Comparison of ENCODE assay signal across 20 cellular contexts in the genomic region with DNA sequence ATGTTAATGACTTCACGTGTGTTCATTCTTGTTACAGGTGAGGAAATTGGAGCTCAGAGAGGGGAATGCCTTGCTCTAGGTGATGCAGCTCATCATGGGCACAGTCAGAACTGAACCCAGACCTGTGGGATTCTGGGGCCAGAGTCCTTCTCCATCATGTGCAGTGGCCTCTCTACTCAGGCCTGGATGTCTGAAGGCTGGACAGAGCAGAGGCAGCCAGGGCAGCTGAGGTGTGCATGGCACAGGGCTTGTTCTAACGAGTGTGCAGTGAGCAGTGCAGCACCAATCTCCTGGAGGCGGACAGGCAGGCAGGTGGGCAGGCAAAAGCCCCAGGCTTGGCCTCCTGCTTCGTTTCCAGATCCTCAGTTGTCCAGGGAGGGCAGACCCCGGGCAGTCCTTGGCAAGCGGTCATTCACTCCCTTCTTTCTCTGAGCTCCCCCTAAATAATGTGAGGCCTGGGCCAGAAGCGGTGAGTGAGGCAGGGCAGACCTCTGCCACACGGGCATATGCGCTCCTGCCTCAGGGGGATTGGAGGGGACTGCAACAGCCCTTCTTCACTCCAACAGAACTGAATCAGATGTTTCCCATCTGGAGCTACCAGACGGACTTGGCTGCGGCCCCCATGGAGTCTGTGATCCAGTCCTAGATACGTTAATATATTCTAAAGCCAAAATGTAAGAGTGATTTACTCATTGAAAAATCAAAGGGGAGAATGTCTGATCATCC.
DNase-seq lines count a peak whose midpoint lies in the region; ATAC-seq and TF ChIP-seq lines count a peak whose summit lies in the region.
"Had no signal": no experiment of that assay in that cellular context is flagged by ENCODE, and none has a peak within 500 bp of the region (broad histone marks: within the 10 kb centered on the region; RNA-seq: fewer than 3 reads in every experiment).

No MANE protein-coding gene starts in this region.

- H3K4me3 ChIP-seq in BE2C (ENCODE audit: low read depth, low read length) = no peak overlapping the region
- H3K4me3 ChIP-seq: GM12878, GM23248, PC-9, SJCRH30 had no signal

- ATAC-seq in left lobe of liver = no peak
- no peak for ATAC-seq in HG02571 (IDR thresholded peaks at IDR 0.05; ENCODE audit: unreplicated experiment)
- ATAC-seq in HG03045 (IDR thresholded peaks at IDR 0.05; ENCODE audit: unreplicated experiment) = no peak
- ATAC-seq: GM12878, HCT116 had no signal

- H3K36me3 ChIP-seq in BE2C = no peaks in the 10 kb centered on the region
- H3K36me3 ChIP-seq: SJCRH30 had no signal

- no peaks in the 10 kb centered on the region; the same call in 1 of the 2 replicates for H3K4me1 ChIP-seq in BE2C
- H3K4me1 ChIP-seq: Caco-2 had no signal

- DNase-seq in BE2C (peak; percentile 49), NCI-H1694 treated with DMSO at 0.1 percent for 48 hours (lab: John Stamatoyannopoulos, UW) (peak; percentile 50), left lobe of liver (ENCODE audit: low spot score) (peak; percentile 5), kidney glomerular epithelial cell (lab: John Stamatoyannopoulos, UW) (no peak), NAMALWA (ENCODE audit: low spot score) (no peak)
- peak; percentile 7 for DNase-seq in activated CD8-positive, alpha-beta memory T cell treated with anti-CD3 and anti-CD28 coated beads, Interleukin-2, amount 50 U/mL, for 48 hours
- DNase-seq: Caco-2; CD4-positive, alpha-beta T cell; GM23248; NCI-H1105; NCI-H187; NCI-H2107; NCI-H226; NCI-H526; PC-9 had no signal

- no peaks in the 10 kb centered on the region for H3K9me3 ChIP-seq in BE2C
- H3K9me3 ChIP-seq: Caco-2, SJCRH30 had no signal

- no peak for TF ChIP-seq CTCF in BE2C (IDR thresholded peaks at IDR 0.05; ENCODE audit: low read depth, low read length)

- no peaks in the 10 kb centered on the region for H3K27me3 ChIP-seq in BE2C
- H3K27me3 ChIP-seq: SJCRH30 had no signal

Comparison
In these comparisons a context has a peak if more than half of its experiments do, and no peak if none do; other contexts are left out.
1. DNase-seq: peak in BE2C (single experiment), NCI-H1694 treated with DMSO at 0.1 percent for 48 hours (single experiment), activated CD8-positive, alpha-beta memory T cell treated with anti-CD3 and anti-CD28 coated beads, Interleukin-2, amount 50 U/mL, for 48 hours (single experiment) and left lobe of liver (single experiment); none in kidney glomerular epithelial cell (single experiment) and NAMALWA (single experiment).